8 cellular contexts compared by ENCODE assay signal in the genomic region with DNA sequence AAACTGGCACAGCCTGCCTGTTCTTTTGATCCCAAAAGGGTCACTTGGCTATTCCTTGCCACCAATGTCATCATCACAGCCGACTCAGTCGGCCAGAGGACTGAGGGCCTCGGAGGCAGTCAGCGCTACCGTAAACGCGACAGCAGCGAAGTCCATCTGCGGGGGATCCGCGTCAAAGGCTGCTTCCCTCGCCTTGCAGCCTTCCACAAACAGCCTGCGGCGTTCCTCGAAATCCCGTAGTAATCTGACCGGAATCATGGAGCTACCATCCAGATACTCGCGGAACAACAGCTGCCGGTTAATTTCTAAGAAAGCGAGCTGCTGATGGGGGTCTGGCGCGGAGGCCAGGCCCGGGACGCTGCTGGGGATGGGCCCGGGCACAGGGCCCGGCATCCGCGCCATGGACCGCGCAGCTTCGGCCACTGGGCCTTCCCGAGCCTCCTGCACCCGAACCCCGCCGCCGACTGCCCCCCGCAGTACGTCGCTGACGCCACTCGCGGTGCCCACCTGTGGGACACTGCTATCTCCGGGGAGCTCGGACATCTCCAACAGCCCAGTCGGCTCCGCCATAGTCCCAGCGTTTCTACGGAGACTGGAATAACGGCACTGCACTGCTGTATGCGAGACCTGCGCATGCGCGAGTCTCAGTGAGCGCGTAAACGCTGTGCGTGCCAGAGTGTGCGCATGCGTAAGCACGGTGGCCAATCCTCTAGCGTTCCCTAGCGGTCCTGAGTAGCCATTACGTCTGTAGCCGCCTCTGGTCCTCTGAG. TPM values are rescaled to one million over a fixed set of nuclear protein-coding genes. Genes with fewer than 3 reads are reported as not detected.
DNase-seq lines count a peak whose midpoint lies in the region; ATAC-seq and TF ChIP-seq lines count a peak whose summit lies in the region.

A gene with protein sequence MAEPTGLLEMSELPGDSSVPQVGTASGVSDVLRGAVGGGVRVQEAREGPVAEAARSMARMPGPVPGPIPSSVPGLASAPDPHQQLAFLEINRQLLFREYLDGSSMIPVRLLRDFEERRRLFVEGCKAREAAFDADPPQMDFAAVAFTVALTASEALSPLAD (minus strand): TSS at position 620 of the 770 bp plus-strand sequence. CDS start 50 bp downstream, at position 570.

- H3K27me3 ChIP-seq in KMS-11 (ENCODE audit: insufficient read depth, low read depth): no peaks in the 10 kb centered on the region

- H3K36me3 Mint-ChIP-seq in activated T-cell treated with anti-CD3 and anti-CD28 coated beads, Interleukin-2, amount 50 U/mL, for 72 hours (ENCODE audit: insufficient read depth in 2 of 2): peaks cover 0 to 6% of the 10 kb centered on the region in 2 donors
- no peaks in the 10 kb centered on the region for H3K36me3 Mint-ChIP-seq in naive B cell
- peaks cover 40% of the 10 kb centered on the region for H3K36me3 Mint-ChIP-seq in stimulated activated effector memory CD8-positive, alpha-beta T cell treated with anti-CD3 and anti-CD28 coated beads, Interleukin-12 subunit alpha, Interleukin-12 subunit beta, amount 100 ng/mL, for 72 hours

- H3K9me3 Mint-ChIP-seq in activated T-cell treated with anti-CD3 and anti-CD28 coated beads, Interleukin-2, amount 50 U/mL, for 72 hours: no peaks in the 10 kb centered on the region
- H3K9me3 Mint-ChIP-seq in naive B cell: no peaks in the 10 kb centered on the region
- H3K9me3 Mint-ChIP-seq in stimulated activated effector memory CD8-positive, alpha-beta T cell treated with anti-CD3 and anti-CD28 coated beads, Interleukin-12 subunit alpha, Interleukin-12 subunit beta, amount 100 ng/mL, for 72 hours: no peaks in the 10 kb centered on the region

- peak; percentile 93 for TF ChIP-seq CTCF in KMS-11 (conservative IDR thresholded peaks at IDR 0.05; ENCODE audit: low read depth, low read length)

- peak within 1 kb of the TSS; percentile 39 for H3K27ac ChIP-seq in KMS-11

- H2AFZ ChIP-seq in KMS-11 (ENCODE audit: low read depth): peak within 1 kb of the TSS; percentile 96

- H3K4me3 Mint-ChIP-seq in activated T-cell treated with anti-CD3 and anti-CD28 coated beads, Interleukin-2, amount 50 U/mL, for 72 hours: peak within 1 kb of the TSS; percentile 91 to 93
- peak within 1 kb of the TSS; percentile 91 to 98 (median 94) for H3K4me3 Mint-ChIP-seq in naive B cell
- H3K4me3 Mint-ChIP-seq in stimulated activated effector memory CD8-positive, alpha-beta T cell treated with anti-CD3 and anti-CD28 coated beads, Interleukin-12 subunit alpha, Interleukin-12 subunit beta, amount 100 ng/mL, for 72 hours: peak within 1 kb of the TSS; percentile 81

- peak within 1 kb of the TSS; percentile 77 for H3K4me2 ChIP-seq in KMS-11

- ATAC-seq in GM21786 (IDR thresholded peaks at IDR 0.05; ENCODE audit: unreplicated experiment) (peak; percentile 91), naive B cell (ENCODE audit: low read depth in 2 of 2) (peak; percentile 88 to 92)
- peak; percentile 85 to 94 for ATAC-seq in activated T-cell treated with anti-CD3 and anti-CD28 coated beads, Interleukin-2, amount 50 U/mL, for 72 hours (replicated peaks in 1 of 2)
- peak; percentile 92 for ATAC-seq in stimulated activated effector memory CD8-positive, alpha-beta T cell treated with anti-CD3 and anti-CD28 coated beads, Interleukin-12 subunit alpha, Interleukin-12 subunit beta, amount 100 ng/mL, for 72 hours

- H3K9ac ChIP-seq in KMS-11: peak within 1 kb of the TSS; percentile 62; the same call in 1 of the 2 replicates

- H3K27me3 Mint-ChIP-seq in activated T-cell treated with anti-CD3 and anti-CD28 coated beads, Interleukin-2, amount 50 U/mL, for 72 hours (ENCODE audit: low read depth): no peaks in the 10 kb centered on the region
- no peaks in the 10 kb centered on the region for H3K27me3 Mint-ChIP-seq in naive B cell

- H3K4me3 ChIP-seq in KMS-11 (IDR thresholded peaks at IDR 0.05; ENCODE audit: insufficient read depth, low read depth, low read length): peak within 1 kb of the TSS; percentile 19

- DNase-seq in EH (ENCODE audit: low read depth) (peak; percentile 96), fibroblast of gingiva (ENCODE audit: low read depth) (peak; percentile 89), naive B cell (peak; percentile 93)
- peak; percentile 92 to 95 for DNase-seq in activated T-cell treated with anti-CD3 and anti-CD28 coated beads, Interleukin-2, amount 50 U/mL, for 72 hours
- DNase-seq in stimulated activated effector memory CD8-positive, alpha-beta T cell treated with anti-CD3 and anti-CD28 coated beads, Interleukin-12 subunit alpha, Interleukin-12 subunit beta, amount 100 ng/mL, for 72 hours (ENCODE audit: low spot score in 2 of 2): peak; percentile 96 to 97

- H3K27ac Mint-ChIP-seq in activated T-cell treated with anti-CD3 and anti-CD28 coated beads, Interleukin-2, amount 50 U/mL, for 72 hours: peak within 1 kb of the TSS; percentile 95
- H3K27ac Mint-ChIP-seq in naive B cell: peak within 1 kb of the TSS; percentile 64 to 94 (median 90)
- H3K27ac Mint-ChIP-seq in stimulated activated effector memory CD8-positive, alpha-beta T cell treated with anti-CD3 and anti-CD28 coated beads, Interleukin-12 subunit alpha, Interleukin-12 subunit beta, amount 100 ng/mL, for 72 hours: peak within 1 kb of the TSS; percentile 90

- no peaks in the 10 kb centered on the region for H4K20me1 ChIP-seq in KMS-11 (ENCODE audit: insufficient read depth)

- peaks cover 17% of the 10 kb centered on the region; the same call in 1 of the 2 replicates for H3K79me2 ChIP-seq in KMS-11 (ENCODE audit: insufficient read depth, low read depth)

- peaks cover 16% of the 10 kb centered on the region for H3K4me1 ChIP-seq in KMS-11 (ENCODE audit: low read depth, poor library complexity, severe bottlenecking)

- H3K4me1 Mint-ChIP-seq in activated T-cell treated with anti-CD3 and anti-CD28 coated beads, Interleukin-2, amount 50 U/mL, for 72 hours (ENCODE audit: low read depth): peaks cover 42% of the 10 kb centered on the region
- peaks cover 11 to 32% (median 24%) of the 10 kb centered on the region in 3 donors for H3K4me1 Mint-ChIP-seq in naive B cell
- peaks cover 8% of the 10 kb centered on the region for H3K4me1 Mint-ChIP-seq in stimulated activated effector memory CD8-positive, alpha-beta T cell treated with anti-CD3 and anti-CD28 coated beads, Interleukin-12 subunit alpha, Interleukin-12 subunit beta, amount 100 ng/mL, for 72 hours

- H3K36me3 ChIP-seq in KMS-11 (ENCODE audit: insufficient read depth): no peaks in the 10 kb centered on the region

TF ChIP-seq in PFSK-1, 5 proteins besides CTCF, POLR2A, EP300 and RAD21:
- TF ChIP-seq, protein P1, sequence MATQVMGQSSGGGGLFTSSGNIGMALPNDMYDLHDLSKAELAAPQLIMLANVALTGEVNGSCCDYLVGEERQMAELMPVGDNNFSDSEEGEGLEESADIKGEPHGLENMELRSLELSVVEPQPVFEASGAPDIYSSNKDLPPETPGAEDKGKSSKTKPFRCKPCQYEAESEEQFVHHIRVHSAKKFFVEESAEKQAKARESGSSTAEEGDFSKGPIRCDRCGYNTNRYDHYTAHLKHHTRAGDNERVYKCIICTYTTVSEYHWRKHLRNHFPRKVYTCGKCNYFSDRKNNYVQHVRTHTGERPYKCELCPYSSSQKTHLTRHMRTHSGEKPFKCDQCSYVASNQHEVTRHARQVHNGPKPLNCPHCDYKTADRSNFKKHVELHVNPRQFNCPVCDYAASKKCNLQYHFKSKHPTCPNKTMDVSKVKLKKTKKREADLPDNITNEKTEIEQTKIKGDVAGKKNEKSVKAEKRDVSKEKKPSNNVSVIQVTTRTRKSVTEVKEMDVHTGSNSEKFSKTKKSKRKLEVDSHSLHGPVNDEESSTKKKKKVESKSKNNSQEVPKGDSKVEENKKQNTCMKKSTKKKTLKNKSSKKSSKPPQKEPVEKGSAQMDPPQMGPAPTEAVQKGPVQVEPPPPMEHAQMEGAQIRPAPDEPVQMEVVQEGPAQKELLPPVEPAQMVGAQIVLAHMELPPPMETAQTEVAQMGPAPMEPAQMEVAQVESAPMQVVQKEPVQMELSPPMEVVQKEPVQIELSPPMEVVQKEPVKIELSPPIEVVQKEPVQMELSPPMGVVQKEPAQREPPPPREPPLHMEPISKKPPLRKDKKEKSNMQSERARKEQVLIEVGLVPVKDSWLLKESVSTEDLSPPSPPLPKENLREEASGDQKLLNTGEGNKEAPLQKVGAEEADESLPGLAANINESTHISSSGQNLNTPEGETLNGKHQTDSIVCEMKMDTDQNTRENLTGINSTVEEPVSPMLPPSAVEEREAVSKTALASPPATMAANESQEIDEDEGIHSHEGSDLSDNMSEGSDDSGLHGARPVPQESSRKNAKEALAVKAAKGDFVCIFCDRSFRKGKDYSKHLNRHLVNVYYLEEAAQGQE (IDR thresholded peaks at IDR 0.05; ENCODE audit: insufficient read depth in 1 of 2, low read depth in 2 of 2, low read length in 2 of 2): no peak
- TF ChIP-seq POLR2AphosphoS5 (IDR thresholded peaks at IDR 0.05; ENCODE audit: low read depth, low read length) (peak; percentile 85), SIN3A (IDR thresholded peaks at IDR 0.05; ENCODE audit: borderline replicate concordance, insufficient read depth, low read length) (peak; percentile 70; the same call in 1 of the 2 replicates), TAF1 (IDR thresholded peaks at IDR 0.05; ENCODE audit: borderline replicate concordance, insufficient read depth, low read length) (no peak), FOXP2 (optimal IDR thresholded peaks at IDR 0.05; ENCODE audit: borderline replicate concordance, extremely low read depth, extremely low read length, insufficient read depth) (peak; percentile 64)

RNA-seq across cellular contexts. Expression of the gene that starts here (rescaled TPM):
- 1.8 TPM for polyA plus RNA-seq in PFSK-1 (2012; ENCODE audit: insufficient read length, low read depth)
- 1 to 10 TPM; 4.3 to 4.5 TPM for total RNA-seq in activated T-cell treated with anti-CD3 and anti-CD28 coated beads, Interleukin-2, amount 50 U/mL, for 72 hours
- polyA plus RNA-seq in naive B cell (ENCODE audit: low read depth in 6 of 6): 1 to 10 TPM; 3.6 to 9.9 (median 7.2) TPM

Comparison
In these comparisons a context has a peak if more than half of its experiments do, and no peak if none do; other contexts are left out.
1. Peak in every context shown above with its lines: DNase-seq, ATAC-seq, H3K4me3 ChIP-seq and H3K27ac ChIP-seq.